ENCODE assay signal across 1 cellular context in genomic region chr5:18736051-18736398, GRCh38.
TF ChIP-seq lines count a peak whose summit lies in the region.

No MANE protein-coding gene starts in this region.

TF ChIP-seq in H1, 55 proteins besides CTCF, POLR2A, EP300 and RAD21:
- TF ChIP-seq, protein P1, sequence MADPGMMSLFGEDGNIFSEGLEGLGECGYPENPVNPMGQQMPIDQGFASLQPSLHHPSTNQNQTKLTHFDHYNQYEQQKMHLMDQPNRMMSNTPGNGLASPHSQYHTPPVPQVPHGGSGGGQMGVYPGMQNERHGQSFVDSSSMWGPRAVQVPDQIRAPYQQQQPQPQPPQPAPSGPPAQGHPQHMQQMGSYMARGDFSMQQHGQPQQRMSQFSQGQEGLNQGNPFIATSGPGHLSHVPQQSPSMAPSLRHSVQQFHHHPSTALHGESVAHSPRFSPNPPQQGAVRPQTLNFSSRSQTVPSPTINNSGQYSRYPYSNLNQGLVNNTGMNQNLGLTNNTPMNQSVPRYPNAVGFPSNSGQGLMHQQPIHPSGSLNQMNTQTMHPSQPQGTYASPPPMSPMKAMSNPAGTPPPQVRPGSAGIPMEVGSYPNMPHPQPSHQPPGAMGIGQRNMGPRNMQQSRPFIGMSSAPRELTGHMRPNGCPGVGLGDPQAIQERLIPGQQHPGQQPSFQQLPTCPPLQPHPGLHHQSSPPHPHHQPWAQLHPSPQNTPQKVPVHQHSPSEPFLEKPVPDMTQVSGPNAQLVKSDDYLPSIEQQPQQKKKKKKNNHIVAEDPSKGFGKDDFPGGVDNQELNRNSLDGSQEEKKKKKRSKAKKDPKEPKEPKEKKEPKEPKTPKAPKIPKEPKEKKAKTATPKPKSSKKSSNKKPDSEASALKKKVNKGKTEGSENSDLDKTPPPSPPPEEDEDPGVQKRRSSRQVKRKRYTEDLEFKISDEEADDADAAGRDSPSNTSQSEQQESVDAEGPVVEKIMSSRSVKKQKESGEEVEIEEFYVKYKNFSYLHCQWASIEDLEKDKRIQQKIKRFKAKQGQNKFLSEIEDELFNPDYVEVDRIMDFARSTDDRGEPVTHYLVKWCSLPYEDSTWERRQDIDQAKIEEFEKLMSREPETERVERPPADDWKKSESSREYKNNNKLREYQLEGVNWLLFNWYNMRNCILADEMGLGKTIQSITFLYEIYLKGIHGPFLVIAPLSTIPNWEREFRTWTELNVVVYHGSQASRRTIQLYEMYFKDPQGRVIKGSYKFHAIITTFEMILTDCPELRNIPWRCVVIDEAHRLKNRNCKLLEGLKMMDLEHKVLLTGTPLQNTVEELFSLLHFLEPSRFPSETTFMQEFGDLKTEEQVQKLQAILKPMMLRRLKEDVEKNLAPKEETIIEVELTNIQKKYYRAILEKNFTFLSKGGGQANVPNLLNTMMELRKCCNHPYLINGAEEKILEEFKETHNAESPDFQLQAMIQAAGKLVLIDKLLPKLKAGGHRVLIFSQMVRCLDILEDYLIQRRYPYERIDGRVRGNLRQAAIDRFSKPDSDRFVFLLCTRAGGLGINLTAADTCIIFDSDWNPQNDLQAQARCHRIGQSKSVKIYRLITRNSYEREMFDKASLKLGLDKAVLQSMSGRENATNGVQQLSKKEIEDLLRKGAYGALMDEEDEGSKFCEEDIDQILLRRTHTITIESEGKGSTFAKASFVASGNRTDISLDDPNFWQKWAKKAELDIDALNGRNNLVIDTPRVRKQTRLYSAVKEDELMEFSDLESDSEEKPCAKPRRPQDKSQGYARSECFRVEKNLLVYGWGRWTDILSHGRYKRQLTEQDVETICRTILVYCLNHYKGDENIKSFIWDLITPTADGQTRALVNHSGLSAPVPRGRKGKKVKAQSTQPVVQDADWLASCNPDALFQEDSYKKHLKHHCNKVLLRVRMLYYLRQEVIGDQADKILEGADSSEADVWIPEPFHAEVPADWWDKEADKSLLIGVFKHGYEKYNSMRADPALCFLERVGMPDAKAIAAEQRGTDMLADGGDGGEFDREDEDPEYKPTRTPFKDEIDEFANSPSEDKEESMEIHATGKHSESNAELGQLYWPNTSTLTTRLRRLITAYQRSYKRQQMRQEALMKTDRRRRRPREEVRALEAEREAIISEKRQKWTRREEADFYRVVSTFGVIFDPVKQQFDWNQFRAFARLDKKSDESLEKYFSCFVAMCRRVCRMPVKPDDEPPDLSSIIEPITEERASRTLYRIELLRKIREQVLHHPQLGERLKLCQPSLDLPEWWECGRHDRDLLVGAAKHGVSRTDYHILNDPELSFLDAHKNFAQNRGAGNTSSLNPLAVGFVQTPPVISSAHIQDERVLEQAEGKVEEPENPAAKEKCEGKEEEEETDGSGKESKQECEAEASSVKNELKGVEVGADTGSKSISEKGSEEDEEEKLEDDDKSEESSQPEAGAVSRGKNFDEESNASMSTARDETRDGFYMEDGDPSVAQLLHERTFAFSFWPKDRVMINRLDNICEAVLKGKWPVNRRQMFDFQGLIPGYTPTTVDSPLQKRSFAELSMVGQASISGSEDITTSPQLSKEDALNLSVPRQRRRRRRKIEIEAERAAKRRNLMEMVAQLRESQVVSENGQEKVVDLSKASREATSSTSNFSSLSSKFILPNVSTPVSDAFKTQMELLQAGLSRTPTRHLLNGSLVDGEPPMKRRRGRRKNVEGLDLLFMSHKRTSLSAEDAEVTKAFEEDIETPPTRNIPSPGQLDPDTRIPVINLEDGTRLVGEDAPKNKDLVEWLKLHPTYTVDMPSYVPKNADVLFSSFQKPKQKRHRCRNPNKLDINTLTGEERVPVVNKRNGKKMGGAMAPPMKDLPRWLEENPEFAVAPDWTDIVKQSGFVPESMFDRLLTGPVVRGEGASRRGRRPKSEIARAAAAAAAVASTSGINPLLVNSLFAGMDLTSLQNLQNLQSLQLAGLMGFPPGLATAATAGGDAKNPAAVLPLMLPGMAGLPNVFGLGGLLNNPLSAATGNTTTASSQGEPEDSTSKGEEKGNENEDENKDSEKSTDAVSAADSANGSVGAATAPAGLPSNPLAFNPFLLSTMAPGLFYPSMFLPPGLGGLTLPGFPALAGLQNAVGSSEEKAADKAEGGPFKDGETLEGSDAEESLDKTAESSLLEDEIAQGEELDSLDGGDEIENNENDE (IDR thresholded peaks at IDR 0.05; ENCODE audit: insufficient replicate concordance, low read length): peak; percentile 68
- no peak for TF ChIP-seq TBP (IDR thresholded peaks at IDR 0.05; ENCODE audit: low read depth, low read length)
- TF ChIP-seq NANOG (IDR thresholded peaks at IDR 0.05; ENCODE audit: insufficient read depth, low read depth, low read length, poor library complexity, severe bottlenecking): peak; percentile 86
